In genomic region chr16:23294260-23294659, GRCh38 we compare ENCODE assay signal across 24 cellular contexts. TPM values are rescaled to one million over a fixed set of nuclear protein-coding genes. Genes with fewer than 3 reads are reported as not detected.
"Had no signal": no experiment of that assay in that cellular context is flagged by ENCODE, and none has a peak within 500 bp of the region (broad histone marks: within the 10 kb centered on the region; RNA-seq: fewer than 3 reads in every experiment).

No MANE protein-coding gene starts in this region.

- DNase-seq: Kasumi-1, MV-4-11, NCI-H1092, NCI-H1436, NCI-H187, NCI-H2029, NCI-H2081 treated with DMSO at 0.1 percent for 48 hours, NCI-H2171, NCI-H226, NCI-H446, NCI-H510A, NCI-H524 treated with DMSO at 0.1 percent for 48 hours, NCI-H69, NCI-H774, SHP77, SK-N-SH had no signal

- H3K27ac ChIP-seq: KMS-11, RWPE1 had no signal

- H3K9me3 ChIP-seq: SK-N-SH had no signal

- H3K4me3 ChIP-seq: K562 had no signal

- H3K27ac Mint-ChIP-seq: IgD-negative memory B cell had no signal

- H3K9ac ChIP-seq: KMS-11, SK-N-SH had no signal

- ATAC-seq: K562, Panc1 had no signal

RNA-seq across cellular contexts. Expression of gene SCNN1B, which starts 7.8 kb away (rescaled TPM):
- total RNA-seq: HT1080, K562, M059J, SK-MEL-5 had no signal
